Comparison of ENCODE assay signal across 1 cellular context in the genomic region with DNA sequence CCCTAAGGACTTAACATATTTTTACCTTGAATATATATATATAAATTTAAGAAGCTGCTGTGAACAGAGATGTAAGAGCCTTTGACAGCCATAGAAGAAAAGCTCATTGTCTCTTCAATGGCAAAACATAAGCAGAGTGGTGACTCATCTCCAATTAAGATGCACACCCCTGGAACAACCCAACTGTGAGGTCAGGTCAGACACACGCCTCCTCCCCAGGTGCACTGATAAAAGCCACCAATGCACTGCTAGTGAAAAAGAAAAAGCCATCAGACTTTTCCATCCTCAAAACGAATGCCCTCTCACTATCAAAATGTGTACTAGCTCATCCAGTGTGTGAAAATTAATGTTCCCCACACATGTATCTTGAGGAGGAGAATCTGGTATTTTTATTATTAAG.
TF ChIP-seq lines count a peak whose summit lies in the region.

No MANE protein-coding gene starts in this region.

TF ChIP-seq in SK-N-SH treated with all-trans-retinoic acid at 6 μM for 48 hours, 23 proteins besides CTCF, POLR2A, EP300 and RAD21 (continued from another document):
- TF ChIP-seq, protein P1, sequence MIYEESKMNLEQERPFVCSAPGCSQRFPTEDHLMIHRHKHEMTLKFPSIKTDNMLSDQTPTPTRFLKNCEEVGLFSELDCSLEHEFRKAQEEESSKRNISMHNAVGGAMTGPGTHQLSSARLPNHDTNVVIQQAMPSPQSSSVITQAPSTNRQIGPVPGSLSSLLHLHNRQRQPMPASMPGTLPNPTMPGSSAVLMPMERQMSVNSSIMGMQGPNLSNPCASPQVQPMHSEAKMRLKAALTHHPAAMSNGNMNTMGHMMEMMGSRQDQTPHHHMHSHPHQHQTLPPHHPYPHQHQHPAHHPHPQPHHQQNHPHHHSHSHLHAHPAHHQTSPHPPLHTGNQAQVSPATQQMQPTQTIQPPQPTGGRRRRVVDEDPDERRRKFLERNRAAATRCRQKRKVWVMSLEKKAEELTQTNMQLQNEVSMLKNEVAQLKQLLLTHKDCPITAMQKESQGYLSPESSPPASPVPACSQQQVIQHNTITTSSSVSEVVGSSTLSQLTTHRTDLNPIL (CRISPR knock-in tag; IDR thresholded peaks at IDR 0.05; ENCODE audit: low read depth), result no peak
- TF ChIP-seq ZFP30 (CRISPR knock-in tag; IDR thresholded peaks at IDR 0.05), result no peak
- TF ChIP-seq ZC3H10 (CRISPR knock-in tag; IDR thresholded peaks at IDR 0.05), result no peak
